In genomic region chr3:74273091-74273490, GRCh38 we compare ENCODE assay signal across 15 cellular contexts.
"Had no signal": no experiment of that assay in that cellular context is flagged by ENCODE, and none has a peak within 500 bp of the region (broad histone marks: within the 10 kb centered on the region; RNA-seq: fewer than 3 reads in every experiment).

No MANE protein-coding gene starts in this region.

- DNase-seq: activated CD4-positive, alpha-beta T cell treated with anti-CD3 and anti-CD28 coated beads, Interleukin-2, amount 50 U/mL, for 48 hours; activated CD4-positive, CD25-positive, alpha-beta regulatory T cell treated with anti-CD3 and anti-CD28 coated beads, Interleukin-2, amount 50 U/mL, for 72 hours; activated effector memory CD4-positive, alpha-beta T cell treated with anti-CD3 and anti-CD28 coated beads, Interleukin-2, amount 50 U/mL, for 16 hours; activated T-cell treated with anti-CD3 and anti-CD28 coated beads, Interleukin-2, amount 50 U/mL, for 4 hours; brain microvascular endothelial cell; esophagus squamous epithelium; gastrocnemius medialis; kidney; lower lobe of right lung; natural killer cell; occipital lobe; psoas muscle; stimulated activated naive CD4-positive, alpha-beta T cell; upper lobe of right lung had no signal

- ATAC-seq: activated T-cell treated with anti-CD3 and anti-CD28 coated beads, Interleukin-2, amount 50 U/mL, for 4 hours; gastrocnemius medialis; lower lobe of right lung; natural killer cell; psoas muscle; upper lobe of right lung had no signal

- H3K36me3 ChIP-seq: brain microvascular endothelial cell, esophagus squamous epithelium, gastrocnemius medialis, lower lobe of right lung, right lobe of liver, upper lobe of right lung had no signal

- H3K27me3 ChIP-seq: brain microvascular endothelial cell, esophagus squamous epithelium, gastrocnemius medialis, right lobe of liver, upper lobe of right lung had no signal

- H3K9me3 ChIP-seq: gastrocnemius medialis, right lobe of liver, upper lobe of right lung had no signal

- H3K4me3 ChIP-seq: esophagus squamous epithelium, gastrocnemius medialis, lower lobe of right lung, psoas muscle, right lobe of liver, upper lobe of right lung had no signal

- H3K27ac ChIP-seq: brain microvascular endothelial cell, esophagus squamous epithelium, gastrocnemius medialis, lower lobe of right lung, psoas muscle, right lobe of liver, upper lobe of right lung had no signal

- H3K4me1 ChIP-seq: esophagus squamous epithelium, gastrocnemius medialis, lower lobe of right lung, psoas muscle, upper lobe of right lung had no signal
